In the genomic region with DNA sequence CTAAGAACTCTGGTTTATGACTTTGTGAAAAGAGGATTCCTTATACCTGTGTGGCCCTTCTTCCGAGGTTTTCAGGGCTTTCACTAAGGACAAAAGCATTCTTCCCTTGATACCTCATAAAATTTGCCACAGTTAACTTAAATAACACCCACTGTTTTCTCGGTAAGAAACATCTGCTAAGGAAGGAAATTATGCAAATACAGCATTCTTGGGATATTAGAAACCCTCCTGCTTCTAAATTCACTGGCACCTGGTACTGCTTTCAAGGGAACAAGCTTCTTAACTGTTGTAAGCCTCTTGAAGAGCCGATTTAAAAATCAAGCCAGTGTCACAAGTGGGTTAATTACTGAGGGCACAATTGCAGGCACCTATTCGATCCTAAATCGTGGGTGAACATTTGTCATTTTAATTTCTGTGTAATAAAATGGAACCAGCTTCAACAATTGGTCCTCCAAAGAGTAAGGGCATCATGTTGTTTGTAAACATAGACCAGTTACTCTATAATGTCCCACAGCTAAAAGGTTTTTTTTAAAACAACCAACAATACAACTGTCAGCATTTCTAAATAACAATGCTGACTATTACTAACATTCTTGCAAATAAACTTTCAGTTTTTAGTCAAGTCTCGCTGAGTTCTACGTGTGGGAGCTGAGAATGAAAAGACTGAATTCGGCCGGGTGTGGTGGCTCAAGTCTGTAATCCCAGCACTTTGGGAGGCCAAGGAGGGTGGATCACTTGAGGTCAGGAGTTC, we compare ENCODE assay signal across 21 cellular contexts. TPM values are rescaled to one million over a fixed set of nuclear protein-coding genes. Genes with fewer than 3 reads are reported as not detected.
DNase-seq lines count a peak whose midpoint lies in the region; ATAC-seq and TF ChIP-seq lines count a peak whose summit lies in the region.
"Had no signal": no experiment of that assay in that cellular context is flagged by ENCODE, and none has a peak within 500 bp of the region (broad histone marks: within the 10 kb centered on the region; RNA-seq: fewer than 3 reads in every experiment).

No MANE protein-coding gene starts in this region.

- no peaks in the 10 kb centered on the region for H3K9me3 Mint-ChIP-seq in CD8-positive, alpha-beta T cell
- H3K9me3 Mint-ChIP-seq: nephron progenitor cell had no signal

- intact Hi-C loops in CD8-positive, alpha-beta T cell (cut with DNase I, micrococcal nuclease) = no loop called here
- intact Hi-C loops in sciatic nerve (cut with DNase I) = no loop called here

- no peaks in the 10 kb centered on the region for H3K27me3 Mint-ChIP-seq in CD8-positive, alpha-beta T cell (ENCODE audit: low read depth)
- H3K27me3 Mint-ChIP-seq: activated B cell treated with CpG ODN at 0.5 μM for 24 hours had no signal

- no peak overlapping the region for H2AFZ ChIP-seq in Karpas-422 (ENCODE audit: low read length)

- no peak for TF ChIP-seq CTCF in CD8-positive, alpha-beta T cell (IDR thresholded peaks at IDR 0.05)
- TF ChIP-seq CTCF in fibroblast of pulmonary artery (IDR thresholded peaks at IDR 0.05; ENCODE audit: low read length, missing control alignments) = no peak

- no peaks in the 10 kb centered on the region for H3K9me3 ChIP-seq in CD8-positive, alpha-beta T cell (ENCODE audit: low read length)
- H3K9me3 ChIP-seq in Karpas-422 (ENCODE audit: low read length) = peaks cover 4% of the 10 kb centered on the region
- H3K9me3 ChIP-seq: spleen had no signal

- peaks cover 16% of the 10 kb centered on the region for H3K36me3 ChIP-seq in CD8-positive, alpha-beta T cell (ENCODE audit: insufficient read depth, low read length)
- H3K36me3 ChIP-seq in Karpas-422 (ENCODE audit: insufficient read depth, low read length) = peaks cover 72% of the 10 kb centered on the region

- peaks cover 31% of the 10 kb centered on the region for H3K79me2 ChIP-seq in Karpas-422 (ENCODE audit: low read length)

- no peak overlapping the region for H3K9ac ChIP-seq in Karpas-422 (ENCODE audit: low read length)

- H3K36me3 Mint-ChIP-seq in CD8-positive, alpha-beta T cell = peaks cover 76% of the 10 kb centered on the region

- H3K27ac Mint-ChIP-seq in CD8-positive, alpha-beta T cell = peak overlapping the region; percentile 71
- H3K27ac Mint-ChIP-seq: activated B cell treated with CpG ODN at 0.5 μM for 24 hours had no signal

- CTCF ChIA-PET in CD8-positive, alpha-beta T cell (lab: Charles Lee) = no interaction called here

- no peak for ATAC-seq in CD8-positive, alpha-beta T cell
- no peak for ATAC-seq in GM18873 (IDR thresholded peaks at IDR 0.05; ENCODE audit: low FRiP score, unreplicated experiment)
- ATAC-seq in sciatic nerve = no peak

- H4K20me1 ChIP-seq in Karpas-422 (ENCODE audit: insufficient read depth, low read depth, low read length) = no peaks in the 10 kb centered on the region

- H3K4me1 ChIP-seq in CD8-positive, alpha-beta T cell (ENCODE audit: insufficient read depth, low read length) = no peaks in the 10 kb centered on the region
- no peaks in the 10 kb centered on the region for H3K4me1 ChIP-seq in Karpas-422 (ENCODE audit: low read length)
- H3K4me1 ChIP-seq: spleen had no signal

- H3K4me3 ChIP-seq in CD8-positive, alpha-beta T cell (ENCODE audit: low read depth, low read length) = no peak overlapping the region
- H3K4me3 ChIP-seq in fibroblast of pulmonary artery (replicated peaks; ENCODE audit: low read depth, low read length) (no peak overlapping the region), Karpas-422 (ENCODE audit: low read length) (no peak overlapping the region)
- H3K4me3 ChIP-seq: coronary artery, spleen had no signal

- no peak overlapping the region for H3K4me2 ChIP-seq in Karpas-422 (ENCODE audit: low read depth, low read length, poor library complexity, severe bottlenecking)

- no peaks in the 10 kb centered on the region for H3K9me2 ChIP-seq in Karpas-422 (replicated peaks; ENCODE audit: insufficient read depth, low read length)

- DNase-seq in DMS 273 (lab: John Stamatoyannopoulos, UW; ENCODE audit: unreplicated experiment) = peak; percentile 10
- DNase-seq in DMS 273 treated with DMSO at 0.1 percent for 48 hours (lab: John Stamatoyannopoulos, UW) = no peak
- no peak for DNase-seq in CD8-positive, alpha-beta T cell
- DNase-seq in NCI-H82 treated with DMSO at 0.1 percent for 48 hours (lab: John Stamatoyannopoulos, UW; ENCODE audit: unreplicated experiment) = peak; percentile 28
- DNase-seq in fibroblast of pulmonary artery (ENCODE audit: low read depth) = peak; percentile 16
- no peak for DNase-seq in Karpas-422
- no peak for DNase-seq in sciatic nerve (ENCODE audit: low spot score)
- DNase-seq: activated B cell treated with CpG ODN at 0.5 μM for 24 hours, activated gamma-delta T cell treated with Interleukin-2 at 50 U/mL for 16 hours, aorta, C1 segment of cervical spinal cord, foreskin melanocyte, midbrain, NCI-H2081, NCI-H526 treated with DMSO at 0.1 percent for 48 hours, nephron progenitor cell, SHP77 treated with DMSO at 0.1 percent for 48 hours, spleen had no signal

- POLR2A ChIA-PET in CD8-positive, alpha-beta T cell (lab: Charles Lee) = interaction anchor here (0.6 kb wide), 1 partner anchor 8 kb away, joined by 3 read pairs; no protein-coding TSS in a partner anchor

- no peaks in the 10 kb centered on the region for H3K27me3 ChIP-seq in CD8-positive, alpha-beta T cell (ENCODE audit: insufficient read depth, low read length)
- H3K27me3 ChIP-seq in Karpas-422 (ENCODE audit: low read length) = no peaks in the 10 kb centered on the region
- H3K27me3 ChIP-seq: spleen had no signal

- H3K4me1 Mint-ChIP-seq in CD8-positive, alpha-beta T cell (ENCODE audit: low read depth) = no peaks in the 10 kb centered on the region
- H3K4me1 Mint-ChIP-seq: nephron progenitor cell had no signal

- H3K27ac ChIP-seq in CD8-positive, alpha-beta T cell (ENCODE audit: low read depth, low read length) = no peak overlapping the region
- H3K27ac ChIP-seq in Karpas-422 (ENCODE audit: low read length) = no peak overlapping the region
- H3K27ac ChIP-seq: 22Rv1, coronary artery, spleen had no signal

- H3K4me3 Mint-ChIP-seq in CD8-positive, alpha-beta T cell = no peak overlapping the region
- H3K4me3 Mint-ChIP-seq: activated B cell treated with CpG ODN at 0.5 μM for 24 hours, nephron progenitor cell had no signal

RNA-seq across cellular contexts. Expression of a gene that starts 26.6 kb away (rescaled TPM):
- 10 to 100 TPM; 15.2 to 18.8 TPM for total RNA-seq in CD8-positive, alpha-beta T cell
- 49.8 and 67.3 TPM in 2 replicates for total RNA-seq in Karpas-422 (2014; rRNA removed; shearing (Covaris generic); ENCODE audit: low replicate concordance)
- 56.4 TPM for total RNA-seq in sciatic nerve

RNA-seq across cellular contexts. Expression of a gene that starts 35.1 kb away (rescaled TPM):
- 10 to 100 TPM; 35.1 to 36.1 TPM for total RNA-seq in CD8-positive, alpha-beta T cell
- 12.0 and 17.9 TPM in 2 replicates for total RNA-seq in Karpas-422 (2014; rRNA removed; shearing (Covaris generic); ENCODE audit: low replicate concordance)
- 14.9 TPM for total RNA-seq in sciatic nerve

RNA-seq across cellular contexts. Expression of a gene that starts 48.2 kb away (rescaled TPM):
- 1 to 10 TPM; 2.6 to 3.3 TPM for total RNA-seq in CD8-positive, alpha-beta T cell
- 0.22 and 0.69 TPM in 2 replicates for total RNA-seq in Karpas-422 (2014; rRNA removed; shearing (Covaris generic); ENCODE audit: low replicate concordance)
- total RNA-seq in sciatic nerve = 4.3 TPM

RNA-seq across cellular contexts. Expression of a gene that starts 52.3 kb away (rescaled TPM):
- total RNA-seq in CD8-positive, alpha-beta T cell = 1 to 10 TPM; 4.4 TPM
- 8.9 and 13.1 TPM in 2 replicates for total RNA-seq in Karpas-422 (2014; rRNA removed; shearing (Covaris generic); ENCODE audit: low replicate concordance)
- total RNA-seq in sciatic nerve = 4.4 TPM

Comparison
In these comparisons a context has a peak if more than half of its experiments do, and no peak if none do; other contexts are left out.
1. DNase-seq: peak in DMS 273 (single experiment), NCI-H82 treated with DMSO at 0.1 percent for 48 hours (single experiment) and fibroblast of pulmonary artery (single experiment); none in DMS 273 treated with DMSO at 0.1 percent for 48 hours (single experiment), CD8-positive, alpha-beta T cell (0 of 7), Karpas-422 (single experiment) and sciatic nerve (single experiment).